In the genomic region with DNA sequence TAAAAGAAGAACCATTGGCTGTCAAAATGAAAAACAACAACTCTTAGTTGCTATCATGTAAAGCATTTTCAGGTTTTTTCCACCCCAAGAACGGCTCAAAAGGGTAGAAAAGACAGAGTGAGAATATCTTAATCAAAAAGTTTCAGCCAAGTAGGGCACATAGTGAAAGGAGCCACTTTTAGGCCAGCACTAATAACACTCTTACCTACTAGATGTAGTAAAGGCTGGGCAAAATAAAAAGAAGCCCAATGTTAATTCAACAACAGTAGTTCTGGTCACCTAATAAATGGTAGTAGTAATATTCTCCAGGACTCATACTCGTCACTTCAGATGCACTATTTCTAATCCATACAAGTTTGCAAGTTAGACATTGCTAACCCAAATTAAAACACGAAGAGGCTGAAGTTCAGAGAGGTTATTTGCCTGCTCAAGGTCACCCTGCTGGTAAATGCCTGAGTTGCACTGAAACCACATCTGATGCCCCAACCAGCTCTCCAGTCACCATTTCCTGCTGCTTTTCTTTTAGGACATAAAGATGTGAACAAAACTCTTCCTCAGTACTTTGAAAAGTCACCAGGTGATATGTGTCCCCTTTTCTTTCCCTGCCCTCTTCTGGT, we compare ENCODE assay signal across 8 cellular contexts. TPM values are rescaled to one million over a fixed set of nuclear protein-coding genes. Genes with fewer than 3 reads are reported as not detected.
DNase-seq lines count a peak whose midpoint lies in the region; ATAC-seq and TF ChIP-seq lines count a peak whose summit lies in the region.

No MANE protein-coding gene starts in this region.

- DNase-seq in Calu3 (peak; percentile 41), GM19240 (ENCODE audit: insufficient read length, low spot score) (peak; percentile 1), SK-N-SH (no peak), globus pallidus (ENCODE audit: low spot score) (no peak), esophagus squamous epithelium (lab: John Stamatoyannopoulos, UW) (no peak), SHP77 treated with DMSO at 0.1 percent for 48 hours (lab: John Stamatoyannopoulos, UW) (no peak)

- H3K4me2 ChIP-seq in SK-N-SH = no peak overlapping the region

- TF ChIP-seq CTCF in Calu3 (IDR thresholded peaks at IDR 0.05; ENCODE audit: unreplicated experiment) (peak; percentile 74), SK-N-SH (IDR thresholded peaks at IDR 0.05) (peak; percentile 51), liver (IDR thresholded peaks at IDR 0.05; ENCODE audit: low read depth, low read length, missing input control) (peak; percentile 54), esophagus squamous epithelium (IDR thresholded peaks at IDR 0.05) (peak in 2 of 6 experiments; percentile 14 to 36)

- TF ChIP-seq EP300 in SK-N-SH (IDR thresholded peaks at IDR 0.05; ENCODE audit: borderline replicate concordance in 1 of 2, low read depth in 1 of 2, low read length in 1 of 2) = no peak

- no peaks in the 10 kb centered on the region for H3K9me2 ChIP-seq in SK-N-SH

- peaks cover 100% of the 10 kb centered on the region for H3K79me2 ChIP-seq in SK-N-SH (ENCODE audit: insufficient read depth)

- TF ChIP-seq RAD21 in SK-N-SH (IDR thresholded peaks at IDR 0.05; ENCODE audit: low read length) = no peak
- peak; percentile 33 to 63 for TF ChIP-seq RAD21 in liver (IDR thresholded peaks at IDR 0.05)

- H3K27ac Mint-ChIP-seq in Calu3 (ENCODE audit: unreplicated experiment) = no peak overlapping the region

- no peak overlapping the region for H2AFZ ChIP-seq in SK-N-SH (ENCODE audit: low read depth)

- no peaks in the 10 kb centered on the region for H3K9me3 Mint-ChIP-seq in Calu3 (ENCODE audit: low read depth, unreplicated experiment)

- no peaks in the 10 kb centered on the region for H3K36me3 ChIP-seq in SK-N-SH (replicated peaks in 1 of 2; ENCODE audit: control insufficient read depth in 1 of 2, insufficient read depth in 2 of 2, low read length in 1 of 2)
- H3K36me3 ChIP-seq in liver (ENCODE audit: control insufficient read depth in 4 of 4, insufficient read depth in 3 of 4, low read depth in 1 of 4, low read length in 3 of 4) = no peaks in the 10 kb centered on the region
- no peaks in the 10 kb centered on the region for H3K36me3 ChIP-seq in esophagus squamous epithelium

- 92% methylated on average over 3 of the region's 3 CpGs for WGBS in SK-N-SH (ENCODE audit: low lambda C conversion rate)
- WGBS in liver = 29% methylated on average over 3 of the region's 3 CpGs
- WGBS in esophagus squamous epithelium, 2 donors = 61 to 71% methylated on average over 3 of the region's 3 CpGs

- POLR2A ChIA-PET in SK-N-SH (lab: Yijun Ruan, JAX) = no interaction called here

- H3K4me3 ChIP-seq in SK-N-SH (ENCODE audit: low read depth in 2 of 2, low read length in 1 of 2) = no peak overlapping the region
- no peak overlapping the region for H3K4me3 ChIP-seq in liver (ENCODE audit: low read depth in 1 of 3, low read length in 3 of 3)
- H3K4me3 ChIP-seq in esophagus squamous epithelium = no peak overlapping the region

- no peaks in the 10 kb centered on the region for H3K27me3 ChIP-seq in SK-N-SH (ENCODE audit: insufficient read depth)
- no peaks in the 10 kb centered on the region for H3K27me3 ChIP-seq in liver (ENCODE audit: control insufficient read depth in 4 of 4, insufficient read depth in 4 of 4, low read length in 3 of 4)
- H3K27me3 ChIP-seq in esophagus squamous epithelium = no peaks in the 10 kb centered on the region

- no peak overlapping the region for H3K4me3 Mint-ChIP-seq in Calu3 (ENCODE audit: low read depth, unreplicated experiment)

- CTCF ChIA-PET in Calu3 (lab: Charles Lee) = no interaction called here
- CTCF ChIA-PET in SK-N-SH (lab: Yijun Ruan, JAX) = interaction anchor here (0.6 to 2.9 kb wide), 12 partner anchors 8 to 123 kb away, joined by 3 to 8 read pairs (median 4); no protein-coding TSS in a partner anchor

- H3K9ac ChIP-seq in SK-N-SH (no peak overlapping the region), liver (ENCODE audit: low read depth in 1 of 2, low read length in 2 of 2) (no peak overlapping the region)

- no peak overlapping the region for H3K27ac ChIP-seq in SK-N-SH (ENCODE audit: low read depth in 2 of 2, low read length in 1 of 2)
- H3K27ac ChIP-seq in liver (ENCODE audit: low read depth in 1 of 2, low read length in 2 of 2) = no peak overlapping the region
- no peak overlapping the region for H3K27ac ChIP-seq in esophagus squamous epithelium

- no TSS peak for BruUV-seq in Calu3 (replicated peaks; lab: Mats Ljungman, UMichigan)

- H3K27me3 Mint-ChIP-seq in Calu3 (ENCODE audit: unreplicated experiment) = no peaks in the 10 kb centered on the region

- TF ChIP-seq POLR2A in esophagus squamous epithelium (IDR thresholded peaks at IDR 0.05) = no peak

- H3K4me1 ChIP-seq in SK-N-SH (ENCODE audit: control insufficient read depth in 1 of 2, insufficient read depth in 2 of 2, low read depth in 1 of 2, low read length in 1 of 2) = peaks cover 16 to 25% of the 10 kb centered on the region in 2 experiments
- H3K4me1 ChIP-seq in liver (ENCODE audit: control insufficient read depth in 4 of 4, insufficient read depth in 4 of 4, low read length in 3 of 4) = peaks cover 11 to 62% (median 53%) of the 10 kb centered on the region in 4 donors
- H3K4me1 ChIP-seq in esophagus squamous epithelium = peaks cover 0 to 27% (median 5%) of the 10 kb centered on the region in 3 donors

- peaks cover 65% of the 10 kb centered on the region for H4K20me1 ChIP-seq in SK-N-SH (ENCODE audit: insufficient read depth)

- peaks cover 5% of the 10 kb centered on the region for H3K36me3 Mint-ChIP-seq in Calu3 (ENCODE audit: insufficient read depth, unreplicated experiment)

- peaks cover 52% of the 10 kb centered on the region for H3K4me1 Mint-ChIP-seq in Calu3 (ENCODE audit: low read depth, unreplicated experiment)

- H3K9me3 ChIP-seq in SK-N-SH (no peaks in the 10 kb centered on the region), liver (ENCODE audit: control insufficient read depth in 4 of 4, low read length in 3 of 4) (no peaks in the 10 kb centered on the region), esophagus squamous epithelium (no peaks in the 10 kb centered on the region)

- intact Hi-C loops in Calu3 (cut with micrococcal nuclease; ENCODE audit: unreplicated experiment) = no loop called here
- intact Hi-C loops in esophagus squamous epithelium (cut with DNase I) = no loop called here

- H3F3A ChIP-seq in SK-N-SH (replicated peaks; ENCODE audit: insufficient read depth) = peaks cover 4% of the 10 kb centered on the region

- ATAC-seq in HG03066 (IDR thresholded peaks at IDR 0.05; ENCODE audit: low read depth, unreplicated experiment) = peak; percentile 52

TF ChIP-seq in SK-N-SH, 30 proteins besides CTCF, POLR2A, EP300 and RAD21:
- TF ChIP-seq SMC3 (IDR thresholded peaks at IDR 0.05; ENCODE audit: low read depth, low read length) (0 out of 2 replicates have a peak, but pooled peaks have one; percentile 1), GABPA (IDR thresholded peaks at IDR 0.05; ENCODE audit: low read depth) (no peak)

TF ChIP-seq in liver, 16 proteins besides CTCF, POLR2A, EP300 and RAD21:
- TF ChIP-seq HNF4G (IDR thresholded peaks at IDR 0.05) (peak; percentile 9), SP1 (IDR thresholded peaks at IDR 0.05) (peak; percentile 48), NR2F2 (IDR thresholded peaks at IDR 0.05) (peak; percentile 46), JUND (IDR thresholded peaks at IDR 0.05) (peak in 1 of 2 donors; percentile 16), RXRA (IDR thresholded peaks at IDR 0.05) (peak; percentile 63 to 73), YY1 (IDR thresholded peaks at IDR 0.05) (peak; percentile 64), GABPA (IDR thresholded peaks at IDR 0.05 in 1 of 2, conservative IDR thresholded peaks at IDR 0.05 in 1 of 2) (no peak), HNF4A (conservative IDR thresholded peaks at IDR 0.05) (peak; percentile 79 to 81)
- TF ChIP-seq, protein P1, sequence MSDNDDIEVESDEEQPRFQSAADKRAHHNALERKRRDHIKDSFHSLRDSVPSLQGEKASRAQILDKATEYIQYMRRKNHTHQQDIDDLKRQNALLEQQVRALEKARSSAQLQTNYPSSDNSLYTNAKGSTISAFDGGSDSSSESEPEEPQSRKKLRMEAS (IDR thresholded peaks at IDR 0.05) = no peak
- TF ChIP-seq, protein P2, sequence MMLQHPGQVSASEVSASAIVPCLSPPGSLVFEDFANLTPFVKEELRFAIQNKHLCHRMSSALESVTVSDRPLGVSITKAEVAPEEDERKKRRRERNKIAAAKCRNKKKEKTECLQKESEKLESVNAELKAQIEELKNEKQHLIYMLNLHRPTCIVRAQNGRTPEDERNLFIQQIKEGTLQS (IDR thresholded peaks at IDR 0.05) = no peak
- TF ChIP-seq, protein P3, sequence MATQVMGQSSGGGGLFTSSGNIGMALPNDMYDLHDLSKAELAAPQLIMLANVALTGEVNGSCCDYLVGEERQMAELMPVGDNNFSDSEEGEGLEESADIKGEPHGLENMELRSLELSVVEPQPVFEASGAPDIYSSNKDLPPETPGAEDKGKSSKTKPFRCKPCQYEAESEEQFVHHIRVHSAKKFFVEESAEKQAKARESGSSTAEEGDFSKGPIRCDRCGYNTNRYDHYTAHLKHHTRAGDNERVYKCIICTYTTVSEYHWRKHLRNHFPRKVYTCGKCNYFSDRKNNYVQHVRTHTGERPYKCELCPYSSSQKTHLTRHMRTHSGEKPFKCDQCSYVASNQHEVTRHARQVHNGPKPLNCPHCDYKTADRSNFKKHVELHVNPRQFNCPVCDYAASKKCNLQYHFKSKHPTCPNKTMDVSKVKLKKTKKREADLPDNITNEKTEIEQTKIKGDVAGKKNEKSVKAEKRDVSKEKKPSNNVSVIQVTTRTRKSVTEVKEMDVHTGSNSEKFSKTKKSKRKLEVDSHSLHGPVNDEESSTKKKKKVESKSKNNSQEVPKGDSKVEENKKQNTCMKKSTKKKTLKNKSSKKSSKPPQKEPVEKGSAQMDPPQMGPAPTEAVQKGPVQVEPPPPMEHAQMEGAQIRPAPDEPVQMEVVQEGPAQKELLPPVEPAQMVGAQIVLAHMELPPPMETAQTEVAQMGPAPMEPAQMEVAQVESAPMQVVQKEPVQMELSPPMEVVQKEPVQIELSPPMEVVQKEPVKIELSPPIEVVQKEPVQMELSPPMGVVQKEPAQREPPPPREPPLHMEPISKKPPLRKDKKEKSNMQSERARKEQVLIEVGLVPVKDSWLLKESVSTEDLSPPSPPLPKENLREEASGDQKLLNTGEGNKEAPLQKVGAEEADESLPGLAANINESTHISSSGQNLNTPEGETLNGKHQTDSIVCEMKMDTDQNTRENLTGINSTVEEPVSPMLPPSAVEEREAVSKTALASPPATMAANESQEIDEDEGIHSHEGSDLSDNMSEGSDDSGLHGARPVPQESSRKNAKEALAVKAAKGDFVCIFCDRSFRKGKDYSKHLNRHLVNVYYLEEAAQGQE (IDR thresholded peaks at IDR 0.05) = no peak

RNA-seq across cellular contexts. Expression of gene GOLIM4, which starts 7.5 kb away (rescaled TPM):
- 46.5 and 53.8 TPM in 2 replicates for total RNA-seq in Calu3 (2022)
- polyA plus RNA-seq in SK-N-SH (2012; rRNA removed) = 38.3 and 42.3 TPM in 2 replicates
- 43.6 and 44.5 TPM in 2 replicates for polyA plus RNA-seq in SK-N-SH (2012; cell fraction: cytosol; rRNA removed)
- 15.9 and 22.9 TPM in 2 replicates for polyA plus RNA-seq in SK-N-SH (2012; cell fraction: nucleus; rRNA removed)
- total RNA-seq in liver = 10 to 100 TPM; 17.9 to 47.9 TPM
- 10 to 100 TPM; 22.5 to 43.0 TPM for polyA plus RNA-seq in liver
- 10 to 100 TPM in 3 of 4 donors, 1 to 10 TPM in 1; 9.1 to 29.6 (median 13.8) TPM for total RNA-seq in esophagus squamous epithelium

Comparison
In these comparisons a context has a peak if more than half of its experiments do, and no peak if none do; other contexts are left out.
1. DNase-seq: peak in Calu3 (single experiment) and GM19240 (single experiment); none in SK-N-SH (single experiment), globus pallidus (single experiment), esophagus squamous epithelium (single experiment) and SHP77 treated with DMSO at 0.1 percent for 48 hours (single experiment).